Comparison of ENCODE assay signal across 8 cellular contexts in genomic region chr10:102675887-102676616, GRCh38. TPM values are rescaled to one million over a fixed set of nuclear protein-coding genes. Genes with fewer than 3 reads are reported as not detected.
DNase-seq lines count a peak whose midpoint lies in the region; ATAC-seq and TF ChIP-seq lines count a peak whose summit lies in the region.

No MANE protein-coding gene starts in this region.

- no peak for TF ChIP-seq CTCF in epithelial cell of proximal tubule (conservative IDR thresholded peaks at IDR 0.05; ENCODE audit: low read depth, low read length)

- ATAC-seq in HG02870 (IDR thresholded peaks at IDR 0.05; ENCODE audit: unreplicated experiment), result no peak

- H3K4me3 ChIP-seq in GM08714 (ENCODE audit: low read length) (peak overlapping the region; percentile 15; the same call in 1 of the 2 replicates), epithelial cell of proximal tubule (ENCODE audit: low read depth, low read length) (no peak overlapping the region)

- DNase-seq in OCI-M1 (lab: John Stamatoyannopoulos, UW), result peak; percentile 95
- DNase-seq in epithelial cell of proximal tubule (ENCODE audit: low read depth), result peak; percentile 67
- peak; percentile 96 for DNase-seq in non-pigmented ciliary epithelial cell (ENCODE audit: low read depth)
- no peak for DNase-seq in NCI-H1694 treated with DMSO at 0.1 percent for 48 hours (lab: John Stamatoyannopoulos, UW)
- no peak for DNase-seq in T-helper 1 cell
- DNase-seq in HPDE6-E6E7 (ENCODE audit: extremely low spot score), result no peak

RNA-seq across cellular contexts. Expression of gene TRIM8, which starts 31.8 kb away (rescaled TPM):
- 120 and 182 TPM in 2 replicates for total RNA-seq in epithelial cell of proximal tubule

RNA-seq across cellular contexts. Expression of gene ARL3, which starts 38.1 kb away (rescaled TPM):
- 7.5 and 9.5 TPM in 2 replicates for total RNA-seq in epithelial cell of proximal tubule

RNA-seq across cellular contexts. Expression of gene SFXN2, which starts 38.4 kb away (rescaled TPM):
- total RNA-seq in epithelial cell of proximal tubule, result 5.3 and 18.9 TPM in 2 replicates

Comparison
In these comparisons a context has a peak if more than half of its experiments do, and no peak if none do; other contexts are left out.
1. DNase-seq: peak in OCI-M1 (single experiment), epithelial cell of proximal tubule (single experiment) and non-pigmented ciliary epithelial cell (single experiment); none in NCI-H1694 treated with DMSO at 0.1 percent for 48 hours (single experiment), T-helper 1 cell (0 of 5) and HPDE6-E6E7 (single experiment).